In the genomic region with DNA sequence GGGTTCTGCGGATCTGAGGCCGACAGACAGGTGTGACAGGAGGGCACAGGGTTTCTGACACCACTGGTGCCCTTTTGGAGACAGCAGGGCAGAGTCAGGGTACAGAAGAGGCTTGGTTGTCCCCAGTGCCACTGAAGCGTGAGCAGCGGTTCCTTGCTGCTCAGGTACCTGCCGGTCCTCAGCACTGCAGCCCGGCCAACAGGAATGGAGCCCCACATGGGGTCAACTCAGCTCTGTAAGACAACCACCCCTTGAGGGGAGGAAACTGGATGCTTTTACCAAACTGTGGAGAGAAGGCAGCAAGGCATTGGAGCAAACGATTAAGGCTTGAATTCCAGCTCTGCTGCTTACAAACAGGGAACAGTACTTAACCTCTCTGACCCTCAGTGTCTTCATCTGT, we compare ENCODE assay signal across 25 cellular contexts.
A peak's percentile ranks its signal among the peaks of the same experiment; 100 is the strongest.
DNase-seq lines count a peak whose midpoint lies in the region; ATAC-seq, FAIRE-seq and TF ChIP-seq lines count a peak whose summit lies in the region.
"Had no signal": no experiment of that assay in that cellular context is flagged by ENCODE, and none has a peak within 500 bp of the region (broad histone marks: within the 10 kb centered on the region; RNA-seq: fewer than 3 reads in every experiment).

No MANE protein-coding gene starts in this region.

- H2BK5ac ChIP-seq in H1 (ENCODE audit: low read depth, low read length) (no peak overlapping the region), mesenchymal stem cell (ENCODE audit: low read depth, low read length, poor library complexity, severe bottlenecking) (no peak overlapping the region)

- no peak for TF ChIP-seq RAD21 in H1 (IDR thresholded peaks at IDR 0.05 in 1 of 2, conservative IDR thresholded peaks at IDR 0.05 in 1 of 2; ENCODE audit: low read depth in 2 of 2, low read length in 2 of 2)

- H2BK15ac ChIP-seq in H1 (ENCODE audit: low read length) (0 out of 2 replicates have a peak overlapping the region, but pooled peaks have one; percentile 46), mesenchymal stem cell (ENCODE audit: low read depth, poor library complexity, severe bottlenecking) (no peak overlapping the region)

- WGBS in H1 (ENCODE audit: extremely low coverage in 1 of 2, insufficient coverage in 1 of 2, insufficient read length in 1 of 2, insufficient replicate concordance in 2 of 2, low coverage in 1 of 2, low lambda C conversion rate in 2 of 2, missing lambda C conversion rate in 1 of 2), 2 experiments = 78% methylated on average over 5 of the region's 7 CpGs; no CpG with 5 or more reads in 1 of the 2 experiments
- WGBS in mesenchymal stem cell = 63% methylated on average over 7 of the region's 7 CpGs

- no peak overlapping the region for H2BK12ac ChIP-seq in H1 (ENCODE audit: low read depth, low read length)
- H2BK12ac ChIP-seq in mesenchymal stem cell (ENCODE audit: low read length in 2 of 2) = no peak overlapping the region

- no peak overlapping the region for H3K4me2 ChIP-seq in GM23338
- no peak overlapping the region; a peak in 1 of 4 replicates for H3K4me2 ChIP-seq in H1 (ENCODE audit: insufficient read depth in 1 of 2, low read depth in 2 of 2, low read length in 2 of 2)
- H3K4me2 ChIP-seq in mesenchymal stem cell (ENCODE audit: low read length, poor library complexity, severe bottlenecking) = no peak overlapping the region
- H3K4me2 ChIP-seq: BLaER1 treated with 17β-estradiol and CSF1 and Interleukin-3, amounts not matched to agents 10 nM and 100 nM had no signal

- TF ChIP-seq POLR2A in H1 (IDR thresholded peaks at IDR 0.05; ENCODE audit: control extremely low read depth in 1 of 2, low read depth in 2 of 2, low read length in 2 of 2) = no peak

- H3K79me2 ChIP-seq in GM23338 (replicated peaks; ENCODE audit: insufficient read depth) = no peaks in the 10 kb centered on the region
- no peaks in the 10 kb centered on the region for H3K79me2 ChIP-seq in H1 (ENCODE audit: control insufficient read depth in 1 of 2, insufficient read depth in 2 of 2, low read length in 2 of 2)

- H3K27ac ChIP-seq in GM23338 (ENCODE audit: low read depth) (no peak overlapping the region), H1 (ENCODE audit: low read depth, low read length) (no peak overlapping the region), mesenchymal stem cell (ENCODE audit: low read length, poor library complexity, severe bottlenecking) (no peak overlapping the region)
- H3K27ac ChIP-seq: BLaER1 treated with 17β-estradiol and CSF1 and Interleukin-3, amounts not matched to agents 10 nM and 100 nM; C4-2B had no signal

- no peaks in the 10 kb centered on the region for H3F3A ChIP-seq in GM23338 (replicated peaks; ENCODE audit: low read depth)

- FAIRE-seq in H1 (lab: Jason Lieb, UNC) = no peak
- FAIRE-seq: A204.1, D721Med, GM12878, GM12892, GM18507 had no signal

- H4K91ac ChIP-seq in H1 (replicated peaks; ENCODE audit: insufficient read length, low read length) (no peak overlapping the region), mesenchymal stem cell (ENCODE audit: low read length) (no peak overlapping the region)

- H3K79me1 ChIP-seq in H1 (ENCODE audit: low read depth, low read length) (no peaks in the 10 kb centered on the region), mesenchymal stem cell (replicated peaks; ENCODE audit: low read length, poor library complexity, severe bottlenecking) (no peaks in the 10 kb centered on the region)

- no peak overlapping the region for H3K4me3 Mint-ChIP-seq in GM23338
- H3K4me3 Mint-ChIP-seq in naive thymus-derived CD8-positive, alpha-beta T cell = no peak overlapping the region
- H3K4me3 Mint-ChIP-seq: B cell; CD4-positive, alpha-beta T cell; CD8-positive, alpha-beta T cell had no signal

- TF ChIP-seq EP300 in H1 (IDR thresholded peaks at IDR 0.05; ENCODE audit: borderline replicate concordance in 1 of 2, low read depth in 2 of 2, low read length in 2 of 2) = no peak

- no peak overlapping the region for H4K5ac ChIP-seq in H1 (ENCODE audit: insufficient read length, low read depth, low read length)

- no peak overlapping the region for H2BK20ac ChIP-seq in H1 (ENCODE audit: low read length)

- TF ChIP-seq CTCF in GM23338 (conservative IDR thresholded peaks at IDR 0.05; ENCODE audit: low read depth in 2 of 2) (no peak), H1 (IDR thresholded peaks at IDR 0.05; ENCODE audit: control extremely low read depth in 1 of 3, insufficient read depth in 1 of 3, low read depth in 1 of 3, low read length in 3 of 3) (no peak)

- H2AK5ac ChIP-seq in H1 (ENCODE audit: low read depth, low read length) (no peak overlapping the region), mesenchymal stem cell (ENCODE audit: low read length, severe bottlenecking) (no peak overlapping the region)

- H3K4me1 Mint-ChIP-seq in GM23338 = peaks cover 18% of the 10 kb centered on the region
- H3K4me1 Mint-ChIP-seq in naive thymus-derived CD8-positive, alpha-beta T cell = peaks cover 0 to 1% (median 0%) of the 10 kb centered on the region in 4 donors
- H3K4me1 Mint-ChIP-seq: B cell had no signal

- peaks cover 2% of the 10 kb centered on the region for H3K27me3 Mint-ChIP-seq in GM23338 (ENCODE audit: insufficient read depth, low read depth, poor library complexity)
- H3K27me3 Mint-ChIP-seq in naive thymus-derived CD8-positive, alpha-beta T cell = peaks cover 0 to 9% (median 3%) of the 10 kb centered on the region in 5 donors
- H3K27me3 Mint-ChIP-seq: B cell had no signal

- ATAC-seq in GM23338 (peak; percentile 68), HG03457 (IDR thresholded peaks at IDR 0.05; ENCODE audit: unreplicated experiment) (no peak)
- no peak for ATAC-seq in naive thymus-derived CD8-positive, alpha-beta T cell
- ATAC-seq: CD8-positive, alpha-beta T cell; GM12878 had no signal

- H3K36me3 ChIP-seq in GM23338 (ENCODE audit: insufficient read depth) = no peaks in the 10 kb centered on the region
- no peaks in the 10 kb centered on the region for H3K36me3 ChIP-seq in H1 (ENCODE audit: control insufficient read depth in 2 of 4, insufficient read depth in 4 of 4, low read length in 3 of 4)
- H3K36me3 ChIP-seq in mesenchymal stem cell (ENCODE audit: control insufficient read depth in 1 of 2, insufficient read depth in 2 of 2, low read depth in 1 of 2, low read length in 2 of 2) = no peaks in the 10 kb centered on the region
- H3K36me3 ChIP-seq: BLaER1 treated with 17β-estradiol and CSF1 and Interleukin-3, amounts not matched to agents 10 nM and 100 nM had no signal

- no peak overlapping the region for H3K4me3 ChIP-seq in GM23338
- no peak overlapping the region for H3K4me3 ChIP-seq in H1 (ENCODE audit: extremely low read depth in 1 of 4, insufficient read depth in 2 of 4, low read depth in 3 of 4, low read length in 4 of 4)
- H3K4me3 ChIP-seq in mesenchymal stem cell (ENCODE audit: insufficient read depth in 1 of 2, low read depth in 1 of 2, low read length in 2 of 2) = no peak overlapping the region
- H3K4me3 ChIP-seq: BLaER1 treated with 17β-estradiol and CSF1 and Interleukin-3, amounts not matched to agents 10 nM and 100 nM; GM12878 had no signal

- no peak overlapping the region for H3K14ac ChIP-seq in H1 (ENCODE audit: insufficient read length)
- H3K14ac ChIP-seq in mesenchymal stem cell (ENCODE audit: low read length in 2 of 2) = no peak overlapping the region

- no peaks in the 10 kb centered on the region for H3K9me3 ChIP-seq in H1 (ENCODE audit: insufficient read depth in 2 of 2, low read depth in 1 of 2, low read length in 1 of 2)
- H3K9me3 ChIP-seq in mesenchymal stem cell (ENCODE audit: control insufficient read depth, low read length) = no peaks in the 10 kb centered on the region
- H3K9me3 ChIP-seq: Caco-2 had no signal

- no peak overlapping the region for H3K23ac ChIP-seq in H1 (ENCODE audit: insufficient read length)
- H3K23ac ChIP-seq in mesenchymal stem cell (ENCODE audit: low read length in 2 of 2) = no peak overlapping the region

- POLR2A ChIA-PET in H1 (lab: Charles Lee; ENCODE audit: partially characterized antibody) = interaction anchor here (1.4 kb wide), 1 partner anchor 22 kb away, joined by 3 read pairs; no protein-coding TSS in a partner anchor
- POLR2A ChIA-PET in naive thymus-derived CD8-positive, alpha-beta T cell (lab: Charles Lee) = no interaction called here

- no peak overlapping the region for H3K18ac ChIP-seq in H1 (ENCODE audit: extremely low read depth, low read length)
- H3K18ac ChIP-seq in mesenchymal stem cell (ENCODE audit: low read depth in 1 of 2, low read length in 2 of 2) = no peak overlapping the region

- CTCF ChIA-PET in H1 (lab: Charles Lee; ENCODE audit: partially characterized antibody) = interaction anchor here (0.5 to 2.8 kb wide), 13 partner anchors 14 to 563 kb away, joined by 3 to 16 read pairs (median 4); no protein-coding TSS in a partner anchor

- no peak overlapping the region for H2BK120ac ChIP-seq in H1 (replicated peaks; ENCODE audit: low read depth, low read length)
- no peak overlapping the region for H2BK120ac ChIP-seq in mesenchymal stem cell (ENCODE audit: low read depth, low read length)

- no peaks in the 10 kb centered on the region for H3K4me1 ChIP-seq in GM23338 (ENCODE audit: insufficient read depth)
- no peaks in the 10 kb centered on the region; a peak in 4 of 7 replicates for H3K4me1 ChIP-seq in H1 (replicated peaks in 1 of 4; ENCODE audit: control insufficient read depth in 3 of 4, insufficient read depth in 4 of 4, low read length in 3 of 4)
- peaks cover 3% of the 10 kb centered on the region for H3K4me1 ChIP-seq in mesenchymal stem cell (ENCODE audit: control insufficient read depth, insufficient read depth, low read depth, low read length)
- H3K4me1 ChIP-seq: BLaER1 treated with 17β-estradiol and CSF1 and Interleukin-3, amounts not matched to agents 10 nM and 100 nM; Caco-2 had no signal

- H3K9me3 Mint-ChIP-seq in GM23338 = no peaks in the 10 kb centered on the region
- H3K9me3 Mint-ChIP-seq in naive thymus-derived CD8-positive, alpha-beta T cell = peaks cover 0 to 10% (median 3%) of the 10 kb centered on the region in 9 donors
- H3K9me3 Mint-ChIP-seq: CD8-positive, alpha-beta T cell had no signal

- H3K4ac ChIP-seq in H1 (replicated peaks; ENCODE audit: insufficient read length, low read depth, low read length) = no peak overlapping the region
- no peak overlapping the region for H3K4ac ChIP-seq in mesenchymal stem cell (ENCODE audit: low read depth in 1 of 2, low read length in 2 of 2)

- H2AFZ ChIP-seq in GM23338 (no peak overlapping the region), H1 (ENCODE audit: low read length) (no peak overlapping the region), mesenchymal stem cell (ENCODE audit: low read depth, low read length) (no peak overlapping the region)

- no peaks in the 10 kb centered on the region for H3K9me2 ChIP-seq in GM23338 (ENCODE audit: insufficient read depth)

- H3K56ac ChIP-seq in H1 (replicated peaks; ENCODE audit: insufficient read length, low read depth, low read length) = no peak overlapping the region

- DNase-seq in GM23338 (ENCODE audit: low spot score) = no peak
- DNase-seq in NCI-H2227 treated with DMSO at 0.1 percent for 48 hours (lab: John Stamatoyannopoulos, UW) = peak; percentile 81
- no peak for DNase-seq in H1 (ENCODE audit: low read depth in 1 of 2, low spot score in 2 of 2)
- peak; percentile 47 for DNase-seq in mesenchymal stem cell
- no peak for DNase-seq in SHP77 (lab: John Stamatoyannopoulos, UW)
- no peak for DNase-seq in UCSD-AML1 (lab: John Stamatoyannopoulos, UW; ENCODE audit: unreplicated experiment)
- DNase-seq in naive thymus-derived CD8-positive, alpha-beta T cell = no peak
- DNase-seq: 8988T; AML-193; Caco-2; Calu3; CD4-positive, alpha-beta T cell; CD8-positive, alpha-beta T cell; DND-41; EL; GDM1 had no signal

- H3K27me3 ChIP-seq in GM23338 (ENCODE audit: insufficient read depth) (no peaks in the 10 kb centered on the region), H1 (replicated peaks in 1 of 4; ENCODE audit: control insufficient read depth in 3 of 4, extremely low read depth in 1 of 4, insufficient read depth in 3 of 4, low read length in 3 of 4) (no peaks in the 10 kb centered on the region), mesenchymal stem cell (ENCODE audit: control insufficient read depth in 1 of 2, insufficient read depth in 1 of 2, low read length in 2 of 2) (peaks cover 0 to 27% of the 10 kb centered on the region in 2 experiments)
- H3K27me3 ChIP-seq: BLaER1 treated with 17β-estradiol and CSF1 and Interleukin-3, amounts not matched to agents 10 nM and 100 nM had no signal

- H4K20me1 ChIP-seq in GM23338 (replicated peaks; ENCODE audit: insufficient read depth) (no peaks in the 10 kb centered on the region), H1 (replicated peaks in 1 of 2; ENCODE audit: control insufficient read depth in 1 of 2, insufficient read depth in 2 of 2, low read length in 2 of 2) (no peaks in the 10 kb centered on the region)
- H4K20me1 ChIP-seq: BLaER1 treated with 17β-estradiol and CSF1 and Interleukin-3, amounts not matched to agents 10 nM and 100 nM had no signal

- H3K9ac ChIP-seq in H1 (replicated peaks in 1 of 4; ENCODE audit: extremely low read depth in 1 of 4, low read depth in 3 of 4, low read length in 3 of 4) (no peak overlapping the region), mesenchymal stem cell (ENCODE audit: low read length) (no peak overlapping the region)
- H3K9ac ChIP-seq: BLaER1 treated with 17β-estradiol and CSF1 and Interleukin-3, amounts not matched to agents 10 nM and 100 nM had no signal

- H4K8ac ChIP-seq in H1 (ENCODE audit: extremely low read depth, insufficient read depth, low read length) (peak overlapping the region; percentile 21; the same call in 1 of the 2 replicates), mesenchymal stem cell (ENCODE audit: low read length) (no peak overlapping the region)

- H3K27ac Mint-ChIP-seq in GM23338 = no peak overlapping the region
- H3K27ac Mint-ChIP-seq in naive thymus-derived CD8-positive, alpha-beta T cell = no peak overlapping the region
- H3K27ac Mint-ChIP-seq: B cell; CD4-positive, alpha-beta T cell; CD8-positive, alpha-beta T cell had no signal

- H3K36me3 Mint-ChIP-seq in GM23338 (ENCODE audit: low read depth) = no peaks in the 10 kb centered on the region
- H3K36me3 Mint-ChIP-seq in naive thymus-derived CD8-positive, alpha-beta T cell = no peaks in the 10 kb centered on the region
- H3K36me3 Mint-ChIP-seq: CD8-positive, alpha-beta T cell had no signal

- no peaks in the 10 kb centered on the region; the same call in 1 of the 2 replicates for H3K23me2 ChIP-seq in H1 (ENCODE audit: low read depth, low read length)

Comparison
In these comparisons a context has a peak if more than half of its experiments do, and no peak if none do; other contexts are left out.
1. DNase-seq: peak in NCI-H2227 treated with DMSO at 0.1 percent for 48 hours (single experiment) and mesenchymal stem cell (single experiment); none in GM23338 (single experiment), H1 (0 of 2), SHP77 (0 of 2), UCSD-AML1 (single experiment) and naive thymus-derived CD8-positive, alpha-beta T cell (0 of 10).